ENCODE assay signal across 1 cellular context in genomic region chr1:94383966-94384408, GRCh38.
TF ChIP-seq lines count a peak whose summit lies in the region.

No MANE protein-coding gene starts in this region.

TF ChIP-seq in HepG2, 621 proteins besides CTCF, POLR2A, EP300 and RAD21 (continued from another document and continues in another):
- TF ChIP-seq GPN1 (CRISPR knock-in tag; IDR thresholded peaks at IDR 0.05; ENCODE audit: borderline replicate concordance), result no peak
- peak; percentile 88 for TF ChIP-seq HOMEZ (CRISPR knock-in tag; IDR thresholded peaks at IDR 0.05; ENCODE audit: low read depth)
- TF ChIP-seq HOXA5 (CRISPR knock-in tag; IDR thresholded peaks at IDR 0.05), result no peak; the same call in 1 of the 2 replicates
- no peak for TF ChIP-seq ZNF75D (CRISPR knock-in tag; IDR thresholded peaks at IDR 0.05; ENCODE audit: borderline replicate concordance)
- no peak for TF ChIP-seq CENPX (CRISPR knock-in tag; IDR thresholded peaks at IDR 0.05)
- no peak for TF ChIP-seq ZNF883 (CRISPR knock-in tag; IDR thresholded peaks at IDR 0.05; ENCODE audit: not compliant biosample characterization)
- 0 out of 2 replicates have a peak, but pooled peaks have one; percentile 18 for TF ChIP-seq BRCA1 (CRISPR knock-in tag; IDR thresholded peaks at IDR 0.05)
- no peak for TF ChIP-seq ZNF891 (CRISPR knock-in tag; IDR thresholded peaks at IDR 0.05)
- TF ChIP-seq PHF21A (CRISPR knock-in tag; IDR thresholded peaks at IDR 0.05), result peak; percentile 91
- peak; percentile 44; the same call in 1 of the 2 replicates for TF ChIP-seq MEF2D (CRISPR knock-in tag; IDR thresholded peaks at IDR 0.05)
- 0 out of 2 replicates have a peak, but pooled peaks have one; percentile 22 for TF ChIP-seq TCF7L2 (IDR thresholded peaks at IDR 0.05; ENCODE audit: low read depth, low read length)
- no peak for TF ChIP-seq SALL2 (CRISPR knock-in tag; IDR thresholded peaks at IDR 0.05)
- TF ChIP-seq PREB (CRISPR knock-in tag; IDR thresholded peaks at IDR 0.05), result no peak
- TF ChIP-seq ZBTB4 (CRISPR knock-in tag; IDR thresholded peaks at IDR 0.05; ENCODE audit: borderline replicate concordance), result no peak
- peak; percentile 88; the same call in 1 of the 2 replicates for TF ChIP-seq ZNF331 (CRISPR knock-in tag; IDR thresholded peaks at IDR 0.05)
- TF ChIP-seq ZNF256 (CRISPR knock-in tag; conservative IDR thresholded peaks at IDR 0.05), result no peak
- peak; percentile 85; the same call in 1 of the 2 replicates for TF ChIP-seq NFIC (IDR thresholded peaks at IDR 0.05; ENCODE audit: low read length)
- TF ChIP-seq KDM5A (IDR thresholded peaks at IDR 0.05; ENCODE audit: borderline replicate concordance, low read length), result no peak
- peak; percentile 65; the same call in 1 of the 2 replicates for TF ChIP-seq REPIN1 (CRISPR knock-in tag; IDR thresholded peaks at IDR 0.05; ENCODE audit: borderline replicate concordance, low read depth)
- TF ChIP-seq ARNT (IDR thresholded peaks at IDR 0.05), result no peak
- TF ChIP-seq ARID2 (CRISPR knock-in tag; IDR thresholded peaks at IDR 0.05; ENCODE audit: borderline replicate concordance), result peak; percentile 76; the same call in 1 of the 2 replicates
- no peak for TF ChIP-seq ZNF704 (CRISPR knock-in tag; IDR thresholded peaks at IDR 0.05; ENCODE audit: borderline replicate concordance)
- no peak for TF ChIP-seq CREBL2 (CRISPR knock-in tag; IDR thresholded peaks at IDR 0.05; ENCODE audit: borderline replicate concordance)
- no peak for TF ChIP-seq ZNF709 (CRISPR knock-in tag; IDR thresholded peaks at IDR 0.05)
- TF ChIP-seq ATF5 (CRISPR knock-in tag; IDR thresholded peaks at IDR 0.05; ENCODE audit: low read depth), result no peak
- no peak for TF ChIP-seq ZNF567 (CRISPR knock-in tag; IDR thresholded peaks at IDR 0.05; ENCODE audit: borderline replicate concordance)
- no peak for TF ChIP-seq HMGA1 (CRISPR knock-in tag; conservative IDR thresholded peaks at IDR 0.05)
- TF ChIP-seq CEBPZ (IDR thresholded peaks at IDR 0.05; ENCODE audit: low read length), result no peak
- peak; percentile 93; the same call in 1 of the 2 replicates for TF ChIP-seq ZSCAN9 (CRISPR knock-in tag; IDR thresholded peaks at IDR 0.05; ENCODE audit: borderline replicate concordance)
- TF ChIP-seq HNF1A (IDR thresholded peaks at IDR 0.05; ENCODE audit: low read depth), result peak; percentile 100
- peak; percentile 100 for TF ChIP-seq HNF1A (CRISPR knock-in tag; IDR thresholded peaks at IDR 0.05; ENCODE audit: borderline replicate concordance)
- TF ChIP-seq AFF4 (CRISPR knock-in tag; IDR thresholded peaks at IDR 0.05), result no peak
- peak; percentile 83 for TF ChIP-seq ATF1 (CRISPR knock-in tag; IDR thresholded peaks at IDR 0.05)
- peak; percentile 54 for TF ChIP-seq KMT2B (CRISPR knock-in tag; IDR thresholded peaks at IDR 0.05)
- peak; percentile 87 for TF ChIP-seq THRA (CRISPR knock-in tag; IDR thresholded peaks at IDR 0.05; ENCODE audit: borderline replicate concordance)
